16 cellular contexts compared by ENCODE assay signal in the genomic region with DNA sequence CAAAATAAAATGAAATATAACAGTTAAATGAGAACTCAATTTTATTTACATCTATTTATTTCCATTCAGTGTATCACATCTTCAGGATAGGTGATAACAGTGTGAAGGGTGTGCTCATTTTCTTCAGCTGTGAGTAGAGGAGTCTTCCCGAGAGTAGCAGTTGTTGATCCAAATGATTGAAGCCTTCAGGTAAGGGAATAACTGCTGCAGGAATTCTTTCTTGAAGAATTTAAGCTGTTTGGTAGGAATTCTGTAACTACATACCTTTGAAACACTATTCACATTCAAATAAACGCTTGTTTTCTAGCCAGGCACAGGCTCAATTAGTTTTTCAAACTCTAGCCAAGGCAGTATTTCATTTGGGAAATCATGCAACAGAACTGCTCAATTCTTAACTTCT.
"Had no signal": no experiment of that assay in that cellular context is flagged by ENCODE, and none has a peak within 500 bp of the region (broad histone marks: within the 10 kb centered on the region; RNA-seq: fewer than 3 reads in every experiment).

No MANE protein-coding gene starts in this region.

- H3K4me1 Mint-ChIP-seq: nephron had no signal

- ATAC-seq: activated CD4-positive, alpha-beta T cell treated with anti-CD3 and anti-CD28 coated beads for 36 hours; sciatic nerve; stimulated activated naive B cell treated with anti-CD40 and anti-IgM and Interleukin-4, amounts not matched to agents 10 μg/mL and 1 μg/mL and 100 μg/mL, for 72 hours had no signal

- H3K27ac Mint-ChIP-seq: nephron had no signal

- H3K27ac ChIP-seq: ascending aorta, coronary artery, psoas muscle, SJSA1, transverse colon had no signal

- H3K4me1 ChIP-seq: ascending aorta, transverse colon had no signal

- H3K27me3 ChIP-seq: ascending aorta, SJSA1, transverse colon had no signal

- H3K4me3 ChIP-seq: ascending aorta, coronary artery, psoas muscle, SJSA1, transverse colon had no signal

- H3K4me3 Mint-ChIP-seq: activated CD4-positive, alpha-beta T cell treated with anti-CD3 and anti-CD28 coated beads for 36 hours; activated naive CD8-positive, alpha-beta T cell treated with anti-CD3 and anti-CD28 coated beads, Interleukin-2, amount 10 ng/mL, durations not matched to agents 7 days and 5 days; nephron; stimulated activated naive B cell treated with anti-CD40 and anti-IgM and Interleukin-4, amounts not matched to agents 10 μg/mL and 1 μg/mL and 100 μg/mL, for 72 hours had no signal

- DNase-seq: activated CD4-positive, alpha-beta T cell treated with anti-CD3 and anti-CD28 coated beads for 36 hours; activated effector memory CD4-positive, alpha-beta T cell treated with Interleukin-2 at 50 U/mL for 16 hours; activated naive CD8-positive, alpha-beta T cell treated with anti-CD3 and anti-CD28 coated beads, Interleukin-2, amount 10 ng/mL, durations not matched to agents 7 days and 5 days; caudate nucleus; effector CD8-positive, alpha-beta T cell; psoas muscle; stimulated activated CD4-positive, alpha-beta T cell treated with anti-CD3 and anti-CD28 coated beads, Interleukin-2, amount 100 ng/mL, for 24 hours; stimulated activated naive B cell treated with anti-CD40 and anti-IgM and Interleukin-4, amounts not matched to agents 10 μg/mL and 1 μg/mL and 100 μg/mL, for 72 hours; substantia nigra; T-helper 9 cell; transverse colon had no signal

- H3K9me3 Mint-ChIP-seq: activated naive CD8-positive, alpha-beta T cell treated with anti-CD3 and anti-CD28 coated beads, Interleukin-2, amount 10 ng/mL, durations not matched to agents 7 days and 5 days; nephron; stimulated activated naive B cell treated with anti-CD40 and anti-IgM and Interleukin-4, amounts not matched to agents 10 μg/mL and 1 μg/mL and 100 μg/mL, for 72 hours had no signal

- H3K27me3 Mint-ChIP-seq: activated CD4-positive, alpha-beta T cell treated with anti-CD3 and anti-CD28 coated beads for 36 hours; activated naive CD8-positive, alpha-beta T cell treated with anti-CD3 and anti-CD28 coated beads, Interleukin-2, amount 10 ng/mL, durations not matched to agents 7 days and 5 days; stimulated activated naive B cell treated with anti-CD40 and anti-IgM and Interleukin-4, amounts not matched to agents 10 μg/mL and 1 μg/mL and 100 μg/mL, for 72 hours had no signal

- H3K9me3 ChIP-seq: ascending aorta, psoas muscle, SJSA1, transverse colon had no signal
